In the genomic region with DNA sequence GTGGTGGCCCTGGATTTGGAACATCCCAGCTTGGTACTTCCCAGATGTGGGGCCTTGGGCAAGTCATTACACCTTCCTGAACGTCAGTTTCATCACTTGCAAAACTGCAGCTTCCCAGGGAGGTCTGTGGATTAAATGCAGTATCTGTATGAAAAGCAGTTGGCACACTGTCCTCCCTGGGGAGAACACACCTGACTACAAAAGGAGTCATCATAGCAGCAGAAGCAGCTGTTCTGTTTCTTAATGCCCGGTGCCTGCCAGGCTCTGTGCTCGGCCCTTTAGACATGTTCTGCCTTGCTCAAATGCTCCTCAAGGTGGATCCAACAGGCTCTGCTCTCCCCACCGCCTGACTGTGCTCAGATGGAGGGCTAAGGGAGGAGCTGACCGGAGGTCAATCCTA, we compare ENCODE assay signal across 18 cellular contexts.
DNase-seq lines count a peak whose midpoint lies in the region; ATAC-seq and TF ChIP-seq lines count a peak whose summit lies in the region.
"Had no signal": no experiment of that assay in that cellular context is flagged by ENCODE, and none has a peak within 500 bp of the region (broad histone marks: within the 10 kb centered on the region; RNA-seq: fewer than 3 reads in every experiment).

No MANE protein-coding gene starts in this region.

- peaks cover 5% of the 10 kb centered on the region for H3K4me1 Mint-ChIP-seq in stimulated activated naive CD8-positive, alpha-beta T cell treated with anti-CD3 and anti-CD28 coated beads, Interleukin-15, amount 100 ng/mL, for 72 hours
- H3K4me1 Mint-ChIP-seq: CD8-positive, alpha-beta memory T cell had no signal

- TF ChIP-seq CTCF in epithelial cell of esophagus (IDR thresholded peaks at IDR 0.05; ENCODE audit: insufficient read depth, low read depth, low read length, missing control alignments), result no peak
- no peak for TF ChIP-seq CTCF in neutrophil (IDR thresholded peaks at IDR 0.05)

- H3K27me3 Mint-ChIP-seq in stimulated activated naive CD8-positive, alpha-beta T cell treated with anti-CD3 and anti-CD28 coated beads, Interleukin-15, amount 100 ng/mL, for 72 hours, result no peaks in the 10 kb centered on the region

- no peaks in the 10 kb centered on the region for H3K9me3 ChIP-seq in neutrophil
- H3K9me3 ChIP-seq: BLaER1 had no signal

- H3K27me3 ChIP-seq in neutrophil, result no peaks in the 10 kb centered on the region
- H3K27me3 ChIP-seq: BLaER1 had no signal

- ATAC-seq in stimulated activated naive CD8-positive, alpha-beta T cell treated with anti-CD3 and anti-CD28 coated beads, Interleukin-15, amount 100 ng/mL, for 72 hours, result no peak

- peaks cover 33 to 42% of the 10 kb centered on the region in 2 experiments for H3K4me1 ChIP-seq in neutrophil (ENCODE audit: control insufficient read depth in 1 of 2, insufficient read depth in 1 of 2, low read depth in 1 of 2, low read length in 1 of 2)

- DNase-seq in NCI-H2227 (lab: John Stamatoyannopoulos, UW; ENCODE audit: unreplicated experiment) (peak; percentile 17), NCI-H2227 treated with DMSO at 0.1 percent for 48 hours (lab: John Stamatoyannopoulos, UW) (no peak), NCI-H2171 treated with DMSO at 0.1 percent for 48 hours (lab: John Stamatoyannopoulos, UW) (peak; percentile 37), epithelial cell of esophagus (ENCODE audit: low read depth) (peak; percentile 47), NCI-H2081 (lab: John Stamatoyannopoulos, UW) (no peak)
- no peak for DNase-seq in stimulated activated naive CD8-positive, alpha-beta T cell treated with anti-CD3 and anti-CD28 coated beads, Interleukin-15, amount 100 ng/mL, for 72 hours
- DNase-seq in activated CD8-positive, alpha-beta memory T cell treated with anti-CD3 and anti-CD28 coated beads, Interleukin-2, amount 50 U/mL, for 4 hours, result no peak
- DNase-seq: 8988T; CD8-positive, alpha-beta memory T cell; DMS79 treated with DMSO at 0.1 percent for 48 hours; GM23248; HCEC 1CT; IMR-90; NCI-H1417; NCI-H187 treated with DMSO at 0.1 percent for 48 hours; PC-9 had no signal

- peak overlapping the region; percentile 63 for H3K27ac ChIP-seq in neutrophil
- H3K27ac ChIP-seq: BLaER1, GM23248, PC-9 had no signal

- H3K9me3 Mint-ChIP-seq in stimulated activated naive CD8-positive, alpha-beta T cell treated with anti-CD3 and anti-CD28 coated beads, Interleukin-15, amount 100 ng/mL, for 72 hours, result no peaks in the 10 kb centered on the region
- H3K9me3 Mint-ChIP-seq: CD8-positive, alpha-beta memory T cell had no signal

- H3K36me3 ChIP-seq in neutrophil, result peaks cover 8% of the 10 kb centered on the region

- no peak overlapping the region for H3K4me3 Mint-ChIP-seq in stimulated activated naive CD8-positive, alpha-beta T cell treated with anti-CD3 and anti-CD28 coated beads, Interleukin-15, amount 100 ng/mL, for 72 hours
- H3K4me3 Mint-ChIP-seq: CD8-positive, alpha-beta memory T cell had no signal

- H3K4me3 ChIP-seq in epithelial cell of esophagus (ENCODE audit: low read length) (no peak overlapping the region), neutrophil (ENCODE audit: low read depth in 1 of 2, low read length in 1 of 2) (no peak overlapping the region)
- H3K4me3 ChIP-seq: BLaER1, GM23248, PC-9 had no signal

- H3K27ac Mint-ChIP-seq in stimulated activated naive CD8-positive, alpha-beta T cell treated with anti-CD3 and anti-CD28 coated beads, Interleukin-15, amount 100 ng/mL, for 72 hours, result peak overlapping the region in 1 of 2 donors; percentile 3
- H3K27ac Mint-ChIP-seq: CD8-positive, alpha-beta memory T cell had no signal

Comparison
In these comparisons a context has a peak if more than half of its experiments do, and no peak if none do; other contexts are left out.
1. DNase-seq: peak in NCI-H2227 (single experiment), NCI-H2171 treated with DMSO at 0.1 percent for 48 hours (single experiment) and epithelial cell of esophagus (single experiment); none in NCI-H2227 treated with DMSO at 0.1 percent for 48 hours (single experiment), stimulated activated naive CD8-positive, alpha-beta T cell treated with anti-CD3 and anti-CD28 coated beads, Interleukin-15, amount 100 ng/mL, for 72 hours (0 of 2), NCI-H2081 (0 of 2) and activated CD8-positive, alpha-beta memory T cell treated with anti-CD3 and anti-CD28 coated beads, Interleukin-2, amount 50 U/mL, for 4 hours (single experiment).